10 cellular contexts compared by ENCODE assay signal in genomic region chr2:214481204-214481603, GRCh38.
DNase-seq lines count a peak whose midpoint lies in the region; ATAC-seq and TF ChIP-seq lines count a peak whose summit lies in the region.
"Had no signal": no experiment of that assay in that cellular context is flagged by ENCODE, and none has a peak within 500 bp of the region (broad histone marks: within the 10 kb centered on the region; RNA-seq: fewer than 3 reads in every experiment).

No MANE protein-coding gene starts in this region.

- no peak for TF ChIP-seq CTCF in fibroblast of villous mesenchyme (IDR thresholded peaks at IDR 0.05; ENCODE audit: insufficient read depth, low read depth, low read length)

- POLR2A ChIA-PET in HEK293T (lab: Yijun Ruan, JAX) = no interaction called here

- no peak overlapping the region for H3K4me3 ChIP-seq in fibroblast of villous mesenchyme (ENCODE audit: low read depth, low read length)
- H3K4me3 ChIP-seq: prostate gland had no signal

- CTCF ChIA-PET in HEK293T (lab: Yijun Ruan, JAX) = no interaction called here

- DNase-seq in HEK293T (ENCODE audit: extremely low spot score) = peak; percentile 7
- DNase-seq in NCI-H69 (lab: John Stamatoyannopoulos, UW) = peak; percentile 2
- peak; percentile 53 for DNase-seq in fibroblast of villous mesenchyme (ENCODE audit: low read depth)
- peak; percentile 13 for DNase-seq in renal cortical epithelial cell (ENCODE audit: low read depth)
- DNase-seq in effector CD4-positive, alpha-beta T cell = no peak
- DNase-seq: stimulated activated naive CD4-positive, alpha-beta T cell had no signal

- no peak for ATAC-seq in GM18519 (IDR thresholded peaks at IDR 0.05; ENCODE audit: low FRiP score, unreplicated experiment)
- ATAC-seq in GM21717 (IDR thresholded peaks at IDR 0.05; ENCODE audit: unreplicated experiment) = no peak
- no peak for ATAC-seq in HG02678 (IDR thresholded peaks at IDR 0.05; ENCODE audit: unreplicated experiment)

TF ChIP-seq in HEK293T, 16 proteins besides CTCF, POLR2A, EP300 and RAD21:
- TF ChIP-seq LEF1 (IDR thresholded peaks at IDR 0.05; ENCODE audit: borderline replicate concordance) = no peak
- peak; percentile 27; the same call in 1 of the 2 replicates for TF ChIP-seq PKNOX1 (IDR thresholded peaks at IDR 0.05)
- TF ChIP-seq ZNF384 (IDR thresholded peaks at IDR 0.05) = no peak
- TF ChIP-seq SUZ12 (IDR thresholded peaks at IDR 0.05) = no peak
- TF ChIP-seq FOXA1 (IDR thresholded peaks at IDR 0.05) = no peak
- TF ChIP-seq ARNT (IDR thresholded peaks at IDR 0.05) = no peak
- TF ChIP-seq FOXM1 (IDR thresholded peaks at IDR 0.05; ENCODE audit: borderline replicate concordance) = no peak
